ENCODE assay signal across 8 cellular contexts in genomic region chrX:2500681-2501151, GRCh38. TPM values are rescaled to one million over a fixed set of nuclear protein-coding genes. Genes with fewer than 3 reads are reported as not detected.
A peak's percentile ranks its signal among the peaks of the same experiment; 100 is the strongest.
DNase-seq lines count a peak whose midpoint lies in the region; ATAC-seq and TF ChIP-seq lines count a peak whose summit lies in the region.

TSS of gene DHRSX (minus strand) at chrX:2500976. CDS start at chrX:2500925, 51 bp downstream.
TSS of gene ZBED1 (minus strand) at chrX:2500976. CDS start at chrX:2490719, 10,257 bp downstream.

- no peak for TF ChIP-seq CTCF in C4-2B (conservative IDR thresholded peaks at IDR 0.05)
- TF ChIP-seq CTCF in cardiac muscle cell (IDR thresholded peaks at IDR 0.05; ENCODE audit: low read depth, low read length) = no peak

- H3K4me1 ChIP-seq in cardiac muscle cell (ENCODE audit: low read depth) = peaks cover 18% of the 10 kb centered on the region

- H3K27me3 ChIP-seq in cardiac muscle cell = no peaks in the 10 kb centered on the region

- ATAC-seq in GM21576 (IDR thresholded peaks at IDR 0.05; ENCODE audit: unreplicated experiment) = peak; percentile 66

- no peaks in the 10 kb centered on the region for H3K9me3 ChIP-seq in cardiac muscle cell (ENCODE audit: low read depth)

- peak; percentile 28 for DNase-seq in LoVo (ENCODE audit: low spot score)
- peak; percentile 36 for DNase-seq in activated effector memory CD4-positive, alpha-beta T cell treated with Interleukin-2 at 50 U/mL for 16 hours
- peak; percentile 47 to 66 for DNase-seq in cardiac muscle cell (ENCODE audit: low read depth in 1 of 2, low spot score in 1 of 2)
- DNase-seq in pulmonary artery endothelial cell (ENCODE audit: low read depth, low spot score) = no peak
- no peak for DNase-seq in DMS114 treated with DMSO at 0.1 percent for 48 hours (lab: John Stamatoyannopoulos, UW; ENCODE audit: unreplicated experiment)
- no peak for DNase-seq in NCI-H510A (lab: John Stamatoyannopoulos, UW)

- H3K27ac ChIP-seq in C4-2B (peak within 1 kb of the TSS; percentile 76), cardiac muscle cell (peak within 1 kb of the TSS; percentile 89)

- no peaks in the 10 kb centered on the region for H3K36me3 ChIP-seq in cardiac muscle cell

- H3K4me3 ChIP-seq in cardiac muscle cell = peak within 1 kb of the TSS; percentile 58

RNA-seq across cellular contexts. Expression of gene DHRSX, which starts in this region (rescaled TPM):
- total RNA-seq in cardiac muscle cell (13.0 and 20.4 TPM in 2 replicates), pulmonary artery endothelial cell (18.3 and 23.7 TPM in 2 replicates)
- polyA plus RNA-seq in cardiac muscle cell = 33.4 and 52.1 TPM in 2 replicates

RNA-seq across cellular contexts. Expression of gene ZBED1, which starts in this region (rescaled TPM):
- total RNA-seq in cardiac muscle cell = 29.3 and 32.3 TPM in 2 replicates
- polyA plus RNA-seq in cardiac muscle cell = 15.6 and 21.0 TPM in 2 replicates
- total RNA-seq in pulmonary artery endothelial cell = 53.0 and 61.3 TPM in 2 replicates

Comparison
In these comparisons a context has a peak if more than half of its experiments do, and no peak if none do; other contexts are left out.
1. DNase-seq: peak in LoVo (single experiment), activated effector memory CD4-positive, alpha-beta T cell treated with Interleukin-2 at 50 U/mL for 16 hours (single experiment) and cardiac muscle cell (2 of 2); none in pulmonary artery endothelial cell (single experiment), DMS114 treated with DMSO at 0.1 percent for 48 hours (single experiment) and NCI-H510A (single experiment).